8 cellular contexts compared by ENCODE assay signal in the genomic region with DNA sequence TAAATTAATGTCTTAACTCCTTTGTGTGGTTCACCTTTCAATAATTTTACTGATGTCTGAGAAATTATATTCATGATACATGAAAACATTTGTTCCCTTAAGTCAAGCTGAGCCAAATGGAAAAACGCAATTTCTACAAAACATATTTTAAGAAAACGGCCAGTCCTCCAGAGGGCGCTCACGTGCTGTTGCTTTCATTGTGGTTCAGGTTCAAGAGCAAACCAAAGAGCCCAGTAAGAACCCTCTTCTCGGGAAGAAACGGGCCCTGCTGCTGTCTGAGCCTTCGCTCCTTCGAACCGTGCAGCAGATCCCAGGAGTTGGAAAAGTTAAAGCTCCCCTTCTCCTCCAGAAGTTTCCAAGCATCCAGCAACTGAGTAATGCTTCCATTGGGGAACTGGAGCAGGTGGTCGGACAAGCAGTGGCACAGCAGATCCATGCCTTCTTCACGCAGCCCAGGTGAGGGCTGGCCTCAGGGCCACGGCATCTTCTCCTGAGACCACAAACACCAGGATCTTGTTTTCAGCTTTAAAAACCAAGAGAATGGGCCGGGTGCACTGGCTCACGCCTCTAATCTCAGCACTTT. TPM values are rescaled to one million over a fixed set of nuclear protein-coding genes. Genes with fewer than 3 reads are reported as not detected.
A peak's percentile ranks its signal among the peaks of the same experiment; 100 is the strongest.
DNase-seq lines count a peak whose midpoint lies in the region; ATAC-seq, FAIRE-seq and TF ChIP-seq lines count a peak whose summit lies in the region.

No MANE protein-coding gene starts in this region.

- no peaks in the 10 kb centered on the region for H3K36me3 Mint-ChIP-seq in neural progenitor cell

- H2AFZ ChIP-seq in OCI-LY1 (ENCODE audit: low read length) (no peak overlapping the region), neural progenitor cell (replicated peaks) (no peak overlapping the region)

- H3K27ac ChIP-seq in OCI-LY1 (ENCODE audit: low read depth, low read length, poor library complexity, severe bottlenecking) (no peak overlapping the region), neural progenitor cell (no peak overlapping the region)

- peaks cover 9% of the 10 kb centered on the region for H3K4me1 ChIP-seq in OCI-LY1 (ENCODE audit: insufficient read depth, low read length, severe bottlenecking)
- H3K4me1 ChIP-seq in neural progenitor cell: no peaks in the 10 kb centered on the region

- TF ChIP-seq CTCF in OCI-LY1 (IDR thresholded peaks at IDR 0.05; ENCODE audit: low read length) (peak; percentile 84), neural progenitor cell (IDR thresholded peaks at IDR 0.05) (peak; percentile 96)

- no peak for FAIRE-seq in HTR-8/SVneo (lab: Jason Lieb, UNC)

- no peaks in the 10 kb centered on the region for H3K27me3 ChIP-seq in OCI-LY1 (ENCODE audit: insufficient read depth, low read length)
- no peaks in the 10 kb centered on the region for H3K27me3 ChIP-seq in neural progenitor cell

- no peak overlapping the region for H3K27ac Mint-ChIP-seq in neural progenitor cell

- H3K27me3 Mint-ChIP-seq in neural progenitor cell (ENCODE audit: insufficient read depth, low read depth): peaks cover 2% of the 10 kb centered on the region

- H3K9me3 ChIP-seq in OCI-LY1 (ENCODE audit: low read length) (no peaks in the 10 kb centered on the region), neural progenitor cell (ENCODE audit: low read depth) (no peaks in the 10 kb centered on the region)

- H3K4me3 ChIP-seq in OCI-LY1 (ENCODE audit: low read depth, low read length, poor library complexity, severe bottlenecking) (no peak overlapping the region), neural progenitor cell (no peak overlapping the region)

- no peaks in the 10 kb centered on the region for H3K9me3 Mint-ChIP-seq in neural progenitor cell

- peak; percentile 69 for DNase-seq in COLO668 (lab: John Stamatoyannopoulos, UW; ENCODE audit: unreplicated experiment)
- peak; percentile 53 for DNase-seq in HTR-8/SVneo (ENCODE audit: insufficient read length, low spot score)
- peak; percentile 68 for DNase-seq in activated T-cell treated with anti-CD3 and anti-CD28 coated beads for 1 hour (ENCODE audit: low read depth)
- DNase-seq in fibroblast of gingiva (ENCODE audit: low read depth): peak; percentile 37
- DNase-seq in neural progenitor cell (ENCODE audit: low spot score): peak; percentile 43
- DNase-seq in stromal cell of bone marrow (ENCODE audit: low read depth): peak; percentile 23

- ATAC-seq in HG02623 (IDR thresholded peaks at IDR 0.05; ENCODE audit: unreplicated experiment): no peak

- H3K4me2 ChIP-seq in OCI-LY1 (ENCODE audit: low read length) (no peak overlapping the region), neural progenitor cell (no peak overlapping the region)

- H3K4me1 Mint-ChIP-seq in neural progenitor cell: peaks cover 9% of the 10 kb centered on the region

- no peaks in the 10 kb centered on the region for H3K9me2 ChIP-seq in OCI-LY1 (ENCODE audit: low read depth, low read length)

- peaks cover 18% of the 10 kb centered on the region for H3K36me3 ChIP-seq in OCI-LY1 (ENCODE audit: insufficient read depth, low read length)
- H3K36me3 ChIP-seq in neural progenitor cell: no peaks in the 10 kb centered on the region

- H3K79me2 ChIP-seq in OCI-LY1 (ENCODE audit: insufficient read depth, low read length) (no peaks in the 10 kb centered on the region), neural progenitor cell (ENCODE audit: low read depth) (peaks cover 4% of the 10 kb centered on the region)

- no peaks in the 10 kb centered on the region for H4K20me1 ChIP-seq in OCI-LY1 (ENCODE audit: insufficient read depth, low read length)
- H4K20me1 ChIP-seq in neural progenitor cell (ENCODE audit: low read depth): peaks cover 14% of the 10 kb centered on the region

- H3K4me3 Mint-ChIP-seq in neural progenitor cell: no peak overlapping the region

- H3F3A ChIP-seq in OCI-LY1 (ENCODE audit: insufficient read depth, low read length) (no peaks in the 10 kb centered on the region), neural progenitor cell (ENCODE audit: low read depth) (peaks cover 15% of the 10 kb centered on the region)

- no peak overlapping the region for H3K9ac ChIP-seq in OCI-LY1 (ENCODE audit: low read length)
- no peak overlapping the region for H3K9ac ChIP-seq in neural progenitor cell

RNA-seq across cellular contexts. Expression of a gene that starts 4.3 kb away (rescaled TPM):
- 2.7 and 4.4 TPM in 2 replicates for total RNA-seq in neural progenitor cell (ENCODE audit: low replicate concordance)

RNA-seq across cellular contexts. Expression of a gene that starts 4.6 kb away (rescaled TPM):
- total RNA-seq in neural progenitor cell (ENCODE audit: low replicate concordance): 22.0 and 26.1 TPM in 2 replicates
